Comparison of ENCODE assay signal across 11 cellular contexts in genomic region chr4:40923326-40924095, GRCh38.
A peak's percentile ranks its signal among the peaks of the same experiment; 100 is the strongest.
DNase-seq lines count a peak whose midpoint lies in the region; ATAC-seq and TF ChIP-seq lines count a peak whose summit lies in the region.
"Had no signal": no experiment of that assay in that cellular context is flagged by ENCODE, and none has a peak within 500 bp of the region (broad histone marks: within the 10 kb centered on the region; RNA-seq: fewer than 3 reads in every experiment).

No MANE protein-coding gene starts in this region.

- no peak overlapping the region for H2AFZ ChIP-seq in mammary epithelial cell (ENCODE audit: low read depth, low read length)

- H3K36me3 Mint-ChIP-seq in activated T-helper 17 cell treated with anti-CD3 and anti-CD28 coated beads, Interleukin-2, amount 50 U/mL, for 72 hours (ENCODE audit: low read depth): no peaks in the 10 kb centered on the region
- no peaks in the 10 kb centered on the region for H3K36me3 Mint-ChIP-seq in stimulated activated naive B cell treated with anti-CD40 and anti-IgM and Interleukin-4, amounts not matched to agents 10 μg/mL and 1 μg/mL and 100 μg/mL, for 72 hours

- CTCF ChIA-PET in mammary epithelial cell (lab: Charles Lee; ENCODE audit: low non-redundant PET): no interaction called here

- no peak for DNase-seq in LNCaP clone FGC (ENCODE audit: low read depth)
- peak in 1 of 3 donors; percentile 57 for DNase-seq in right cardiac atrium
- no peak for DNase-seq in stimulated activated naive B cell treated with anti-CD40 and anti-IgM and Interleukin-4, amounts not matched to agents 10 μg/mL and 1 μg/mL and 100 μg/mL, for 72 hours
- DNase-seq in mammary epithelial cell: no peak
- DNase-seq in esophagus muscularis mucosa (ENCODE audit: extremely low spot score): no peak
- no peak for DNase-seq in NCI-H524 treated with DMSO at 0.1 percent for 48 hours (lab: John Stamatoyannopoulos, UW)
- DNase-seq: activated CD4-positive, alpha-beta T cell treated with anti-CD3 and anti-CD28 coated beads for 36 hours; CD4-positive, alpha-beta T cell; naive thymus-derived CD4-positive, alpha-beta T cell had no signal

- H3K9me3 ChIP-seq in right cardiac atrium (ENCODE audit: control insufficient read depth, low read length) (no peaks in the 10 kb centered on the region), mammary epithelial cell (replicated peaks; ENCODE audit: insufficient read depth, low read length) (no peaks in the 10 kb centered on the region), esophagus muscularis mucosa (no peaks in the 10 kb centered on the region)

- in situ Hi-C loops in mammary epithelial cell (cut with MboI; ENCODE audit: low sequenced_read_pairs in 2 of 2): loop anchor here (5.0 to 10.0 kb wide), 2 partner anchors 291 to 294 kb away; partner anchors contain the start of gene APBB2 (in 1 of the 2)

- H3K4me3 Mint-ChIP-seq in activated T-helper 17 cell treated with anti-CD3 and anti-CD28 coated beads, Interleukin-2, amount 50 U/mL, for 72 hours: no peak overlapping the region
- no peak overlapping the region for H3K4me3 Mint-ChIP-seq in stimulated activated naive B cell treated with anti-CD40 and anti-IgM and Interleukin-4, amounts not matched to agents 10 μg/mL and 1 μg/mL and 100 μg/mL, for 72 hours
- H3K4me3 Mint-ChIP-seq: activated CD4-positive, alpha-beta T cell treated with anti-CD3 and anti-CD28 coated beads for 36 hours; CD4-positive, alpha-beta T cell; naive thymus-derived CD4-positive, alpha-beta T cell had no signal

- no TSS peak for BruUV-seq in mammary epithelial cell (replicated peaks; lab: Mats Ljungman, UMichigan)

- no peak for TF ChIP-seq EP300 in esophagus muscularis mucosa (IDR thresholded peaks at IDR 0.05)

- no peak for TF ChIP-seq POLR2A in esophagus muscularis mucosa (IDR thresholded peaks at IDR 0.05; ENCODE audit: low read depth)

- no peak for ATAC-seq in activated T-helper 17 cell treated with anti-CD3 and anti-CD28 coated beads, Interleukin-2, amount 50 U/mL, for 72 hours (replicated peaks)
- ATAC-seq in right cardiac atrium (peak; percentile 26 to 27), GM18861 (IDR thresholded peaks at IDR 0.05; ENCODE audit: unreplicated experiment) (no peak)
- ATAC-seq in stimulated activated naive B cell treated with anti-CD40 and anti-IgM and Interleukin-4, amounts not matched to agents 10 μg/mL and 1 μg/mL and 100 μg/mL, for 72 hours (replicated peaks): no peak

- dilution Hi-C loops in mammary epithelial cell (cut with HindIII; ENCODE audit: low sequenced_read_pairs): no loop called here

- H3K36me3 ChIP-seq in mammary epithelial cell (ENCODE audit: insufficient read depth, low read length) (no peaks in the 10 kb centered on the region), esophagus muscularis mucosa (peaks cover 0 to 6% (median 0%) of the 10 kb centered on the region in 4 donors)

- TF ChIP-seq CTCF in LNCaP clone FGC (IDR thresholded peaks at IDR 0.05; ENCODE audit: control insufficient read depth, extremely low read depth, insufficient read depth) (peak; percentile 16; the same call in 1 of the 2 replicates), mammary epithelial cell (conservative IDR thresholded peaks at IDR 0.05 in 1 of 2, IDR thresholded peaks at IDR 0.05 in 1 of 2; ENCODE audit: extremely low read depth in 1 of 2, insufficient read depth in 1 of 2, low read depth in 1 of 2, low read length in 2 of 2) (no peak), esophagus muscularis mucosa (IDR thresholded peaks at IDR 0.05) (no peak)

- no peak overlapping the region for H3K9ac ChIP-seq in mammary epithelial cell (ENCODE audit: insufficient read depth, low read length)

- no peaks in the 10 kb centered on the region for H3K79me2 ChIP-seq in mammary epithelial cell (ENCODE audit: insufficient read depth, low read length)

- H3K4me1 ChIP-seq in right cardiac atrium (ENCODE audit: control insufficient read depth, insufficient read depth, low read length) (peaks cover 8% of the 10 kb centered on the region), mammary epithelial cell (ENCODE audit: insufficient read depth, low read length) (no peaks in the 10 kb centered on the region), esophagus muscularis mucosa (peaks cover 5 to 14% (median 8%) of the 10 kb centered on the region in 4 donors)

- peaks cover 16% of the 10 kb centered on the region for H3K4me1 Mint-ChIP-seq in activated T-helper 17 cell treated with anti-CD3 and anti-CD28 coated beads, Interleukin-2, amount 50 U/mL, for 72 hours
- peaks cover 9 to 13% of the 10 kb centered on the region in 2 donors for H3K4me1 Mint-ChIP-seq in stimulated activated naive B cell treated with anti-CD40 and anti-IgM and Interleukin-4, amounts not matched to agents 10 μg/mL and 1 μg/mL and 100 μg/mL, for 72 hours

- H4K20me1 ChIP-seq in mammary epithelial cell (ENCODE audit: insufficient read depth, low read length): no peaks in the 10 kb centered on the region

- H3K4me3 ChIP-seq in LNCaP clone FGC (ENCODE audit: low read depth, low read length): no peak overlapping the region
- no peak overlapping the region for H3K4me3 ChIP-seq in right cardiac atrium (ENCODE audit: low read length)
- H3K4me3 ChIP-seq in mammary epithelial cell (replicated peaks in 1 of 3; ENCODE audit: insufficient read depth in 1 of 3, low read depth in 2 of 3, low read length in 3 of 3): no peak overlapping the region
- no peak overlapping the region for H3K4me3 ChIP-seq in esophagus muscularis mucosa

- H3K4me2 ChIP-seq in mammary epithelial cell (ENCODE audit: insufficient read depth, low read depth, low read length): no peak overlapping the region

- H3K9me3 Mint-ChIP-seq in activated T-helper 17 cell treated with anti-CD3 and anti-CD28 coated beads, Interleukin-2, amount 50 U/mL, for 72 hours: no peaks in the 10 kb centered on the region
- no peaks in the 10 kb centered on the region for H3K9me3 Mint-ChIP-seq in stimulated activated naive B cell treated with anti-CD40 and anti-IgM and Interleukin-4, amounts not matched to agents 10 μg/mL and 1 μg/mL and 100 μg/mL, for 72 hours
- H3K9me3 Mint-ChIP-seq: CD4-positive, alpha-beta T cell; naive thymus-derived CD4-positive, alpha-beta T cell had no signal

- intact Hi-C loops in right cardiac atrium (cut with DNase I) (loop anchor here in 3 of 4 donors (10.0 kb wide), 3 partner anchors 51 to 291 kb away; partner anchors contain the start of gene APBB2 (in 1 of the 3)), mammary epithelial cell (cut with micrococcal nuclease) (loop anchor here (1.0 kb wide), 2 partner anchors 14 to 186 kb away; no protein-coding TSS in a partner anchor), esophagus muscularis mucosa (cut with DNase I) (no loop called here)

- H3K27me3 ChIP-seq in right cardiac atrium (ENCODE audit: control insufficient read depth, insufficient read depth) (no peaks in the 10 kb centered on the region), mammary epithelial cell (ENCODE audit: insufficient read depth, low read length) (no peaks in the 10 kb centered on the region), esophagus muscularis mucosa (no peaks in the 10 kb centered on the region)

- 64% methylated on average over 19 of the region's 19 CpGs for WGBS in right cardiac atrium
- 74% methylated on average over 18 of the region's 19 CpGs for WGBS in mammary epithelial cell (ENCODE audit: low coverage, missing lambda C conversion rate)
- 81% methylated on average over 19 of the region's 19 CpGs for WGBS in esophagus muscularis mucosa

- H3K27ac ChIP-seq in right cardiac atrium (ENCODE audit: low read length) (no peak overlapping the region), mammary epithelial cell (ENCODE audit: insufficient read depth, low read depth, low read length) (no peak overlapping the region), esophagus muscularis mucosa (replicated peaks in 1 of 4) (no peak overlapping the region)

- peaks cover 10% of the 10 kb centered on the region for H3K27me3 Mint-ChIP-seq in activated T-helper 17 cell treated with anti-CD3 and anti-CD28 coated beads, Interleukin-2, amount 50 U/mL, for 72 hours
- H3K27me3 Mint-ChIP-seq in stimulated activated naive B cell treated with anti-CD40 and anti-IgM and Interleukin-4, amounts not matched to agents 10 μg/mL and 1 μg/mL and 100 μg/mL, for 72 hours: peaks cover 19 to 28% of the 10 kb centered on the region in 2 donors

- peak overlapping the region; percentile 76 for H3K27ac Mint-ChIP-seq in activated T-helper 17 cell treated with anti-CD3 and anti-CD28 coated beads, Interleukin-2, amount 50 U/mL, for 72 hours
- peak overlapping the region; percentile 51 for H3K27ac Mint-ChIP-seq in stimulated activated naive B cell treated with anti-CD40 and anti-IgM and Interleukin-4, amounts not matched to agents 10 μg/mL and 1 μg/mL and 100 μg/mL, for 72 hours
- H3K27ac Mint-ChIP-seq: CD4-positive, alpha-beta T cell had no signal

Comparison
In these comparisons a context has a peak if more than half of its experiments do, and no peak if none do; other contexts are left out.
1. ATAC-seq: peak in right cardiac atrium (2 of 2); none in activated T-helper 17 cell treated with anti-CD3 and anti-CD28 coated beads, Interleukin-2, amount 50 U/mL, for 72 hours (single experiment), stimulated activated naive B cell treated with anti-CD40 and anti-IgM and Interleukin-4, amounts not matched to agents 10 μg/mL and 1 μg/mL and 100 μg/mL, for 72 hours (0 of 2) and GM18861 (single experiment).